In the genomic region with DNA sequence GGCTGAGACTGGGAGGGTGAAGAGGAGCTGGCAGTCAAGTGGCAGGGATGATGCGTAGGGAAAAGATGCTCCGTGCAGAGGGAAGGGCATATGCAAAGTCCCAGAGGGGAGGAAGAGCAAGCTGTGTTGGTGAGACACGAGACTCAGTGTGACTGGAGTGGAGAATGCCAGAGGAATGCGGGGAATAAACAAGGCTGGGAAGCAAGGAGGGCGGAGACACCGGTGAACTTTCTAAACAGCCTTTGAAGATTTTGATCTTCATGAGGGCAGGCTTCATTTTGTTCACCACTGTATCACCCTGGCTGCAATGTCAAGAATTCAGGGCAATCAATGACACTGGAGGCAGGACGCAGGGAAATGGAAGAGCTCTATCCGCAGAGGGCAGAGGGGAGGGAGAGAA, we compare ENCODE assay signal across 1 cellular context.
TF ChIP-seq lines count a peak whose summit lies in the region.

No MANE protein-coding gene starts in this region.

TF ChIP-seq in WTC11, 78 proteins besides CTCF, POLR2A, EP300 and RAD21 (continued from another document):
- TF ChIP-seq GRHL2 (CRISPR knock-in tag; IDR thresholded peaks at IDR 0.05; ENCODE audit: insufficient replicate concordance, severe bottlenecking): no peak
- TF ChIP-seq NFATC4 (CRISPR knock-in tag; IDR thresholded peaks at IDR 0.05): no peak
- no peak for TF ChIP-seq ZNF263 (CRISPR knock-in tag; IDR thresholded peaks at IDR 0.05; ENCODE audit: low read depth)
- TF ChIP-seq, protein P1, sequence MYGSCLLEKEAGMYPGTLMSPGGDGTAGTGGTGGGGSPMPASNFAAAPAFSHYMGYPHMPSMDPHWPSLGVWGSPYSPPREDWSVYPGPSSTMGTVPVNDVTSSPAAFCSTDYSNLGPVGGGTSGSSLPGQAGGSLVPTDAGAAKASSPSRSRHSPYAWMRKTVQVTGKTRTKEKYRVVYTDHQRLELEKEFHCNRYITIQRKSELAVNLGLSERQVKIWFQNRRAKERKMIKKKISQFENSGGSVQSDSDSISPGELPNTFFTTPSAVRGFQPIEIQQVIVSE (CRISPR knock-in tag; IDR thresholded peaks at IDR 0.05; ENCODE audit: borderline replicate concordance): no peak
- TF ChIP-seq, protein P2, sequence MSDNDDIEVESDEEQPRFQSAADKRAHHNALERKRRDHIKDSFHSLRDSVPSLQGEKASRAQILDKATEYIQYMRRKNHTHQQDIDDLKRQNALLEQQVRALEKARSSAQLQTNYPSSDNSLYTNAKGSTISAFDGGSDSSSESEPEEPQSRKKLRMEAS (CRISPR knock-in tag; IDR thresholded peaks at IDR 0.05): no peak
- TF ChIP-seq CBFB (CRISPR knock-in tag; IDR thresholded peaks at IDR 0.05; ENCODE audit: low read depth): no peak
- TF ChIP-seq NFE2L1 (CRISPR knock-in tag; IDR thresholded peaks at IDR 0.05): no peak
- TF ChIP-seq, protein P3, sequence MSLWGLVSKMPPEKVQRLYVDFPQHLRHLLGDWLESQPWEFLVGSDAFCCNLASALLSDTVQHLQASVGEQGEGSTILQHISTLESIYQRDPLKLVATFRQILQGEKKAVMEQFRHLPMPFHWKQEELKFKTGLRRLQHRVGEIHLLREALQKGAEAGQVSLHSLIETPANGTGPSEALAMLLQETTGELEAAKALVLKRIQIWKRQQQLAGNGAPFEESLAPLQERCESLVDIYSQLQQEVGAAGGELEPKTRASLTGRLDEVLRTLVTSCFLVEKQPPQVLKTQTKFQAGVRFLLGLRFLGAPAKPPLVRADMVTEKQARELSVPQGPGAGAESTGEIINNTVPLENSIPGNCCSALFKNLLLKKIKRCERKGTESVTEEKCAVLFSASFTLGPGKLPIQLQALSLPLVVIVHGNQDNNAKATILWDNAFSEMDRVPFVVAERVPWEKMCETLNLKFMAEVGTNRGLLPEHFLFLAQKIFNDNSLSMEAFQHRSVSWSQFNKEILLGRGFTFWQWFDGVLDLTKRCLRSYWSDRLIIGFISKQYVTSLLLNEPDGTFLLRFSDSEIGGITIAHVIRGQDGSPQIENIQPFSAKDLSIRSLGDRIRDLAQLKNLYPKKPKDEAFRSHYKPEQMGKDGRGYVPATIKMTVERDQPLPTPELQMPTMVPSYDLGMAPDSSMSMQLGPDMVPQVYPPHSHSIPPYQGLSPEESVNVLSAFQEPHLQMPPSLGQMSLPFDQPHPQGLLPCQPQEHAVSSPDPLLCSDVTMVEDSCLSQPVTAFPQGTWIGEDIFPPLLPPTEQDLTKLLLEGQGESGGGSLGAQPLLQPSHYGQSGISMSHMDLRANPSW (CRISPR knock-in tag; conservative IDR thresholded peaks at IDR 0.05; ENCODE audit: low read depth): no peak
- TF ChIP-seq, protein P4, sequence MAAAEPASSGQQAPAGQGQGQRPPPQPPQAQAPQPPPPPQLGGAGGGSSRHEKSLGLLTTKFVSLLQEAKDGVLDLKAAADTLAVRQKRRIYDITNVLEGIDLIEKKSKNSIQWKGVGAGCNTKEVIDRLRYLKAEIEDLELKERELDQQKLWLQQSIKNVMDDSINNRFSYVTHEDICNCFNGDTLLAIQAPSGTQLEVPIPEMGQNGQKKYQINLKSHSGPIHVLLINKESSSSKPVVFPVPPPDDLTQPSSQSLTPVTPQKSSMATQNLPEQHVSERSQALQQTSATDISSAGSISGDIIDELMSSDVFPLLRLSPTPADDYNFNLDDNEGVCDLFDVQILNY (CRISPR knock-in tag; IDR thresholded peaks at IDR 0.05): no peak
- TF ChIP-seq RORB (CRISPR knock-in tag; IDR thresholded peaks at IDR 0.05): no peak
- TF ChIP-seq GTF2I (CRISPR knock-in tag; conservative IDR thresholded peaks at IDR 0.05): no peak
- TF ChIP-seq NR1H2 (CRISPR knock-in tag; IDR thresholded peaks at IDR 0.05): no peak
- TF ChIP-seq, protein P5, sequence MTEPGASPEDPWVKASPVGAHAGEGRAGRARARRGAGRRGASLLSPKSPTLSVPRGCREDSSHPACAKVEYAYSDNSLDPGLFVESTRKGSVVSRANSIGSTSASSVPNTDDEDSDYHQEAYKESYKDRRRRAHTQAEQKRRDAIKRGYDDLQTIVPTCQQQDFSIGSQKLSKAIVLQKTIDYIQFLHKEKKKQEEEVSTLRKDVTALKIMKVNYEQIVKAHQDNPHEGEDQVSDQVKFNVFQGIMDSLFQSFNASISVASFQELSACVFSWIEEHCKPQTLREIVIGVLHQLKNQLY (CRISPR knock-in tag; IDR thresholded peaks at IDR 0.05): no peak
